ENCODE assay signal across 1 cellular context in the genomic region with DNA sequence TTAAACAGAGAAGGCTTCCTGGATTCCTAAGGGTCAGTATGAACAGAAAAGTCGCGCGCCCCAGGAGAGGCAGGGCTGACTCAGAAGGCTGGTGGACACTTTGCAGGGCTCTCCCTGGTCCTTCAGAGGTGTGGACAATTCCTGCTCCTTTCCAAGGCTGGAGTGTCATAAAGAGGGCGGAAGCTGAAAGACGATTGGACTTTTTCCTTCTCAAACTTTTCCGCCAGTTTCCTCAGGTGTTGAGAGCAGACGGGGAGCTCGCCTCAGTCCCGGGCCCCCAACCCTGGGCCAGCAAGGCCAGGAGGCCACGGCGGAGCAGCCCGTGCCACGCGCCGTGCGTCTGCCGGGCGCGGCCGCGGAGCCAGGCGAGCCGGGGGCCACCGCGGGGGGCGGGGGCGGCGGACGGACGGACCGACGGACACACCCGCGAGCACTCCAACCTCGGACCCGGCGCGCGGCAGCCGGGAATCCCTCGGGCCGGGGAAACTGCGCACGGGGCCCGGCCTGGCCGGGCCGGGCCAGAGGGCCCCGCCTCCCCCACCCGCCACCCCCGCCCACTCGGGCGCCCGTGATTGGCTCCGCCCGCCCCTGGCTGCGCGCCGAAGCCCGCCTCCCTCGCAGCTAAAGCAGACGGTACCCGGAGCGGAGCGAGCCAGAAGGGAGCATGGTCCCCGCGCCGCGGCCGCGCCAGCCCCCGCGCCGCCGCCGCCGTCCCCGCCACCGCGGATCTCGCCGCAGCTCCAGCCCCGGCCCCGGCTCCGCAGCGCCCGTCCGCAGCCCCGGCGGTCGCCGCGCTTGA.
TF ChIP-seq lines count a peak whose summit lies in the region.

A gene (plus strand): TSS at position 629 of the 799 bp plus-strand sequence. CDS start 177,018 bp downstream, outside the sequence.

TF ChIP-seq in K562, 482 proteins besides CTCF, POLR2A, EP300 and RAD21 (continued from another document):
- TF ChIP-seq, protein P1, sequence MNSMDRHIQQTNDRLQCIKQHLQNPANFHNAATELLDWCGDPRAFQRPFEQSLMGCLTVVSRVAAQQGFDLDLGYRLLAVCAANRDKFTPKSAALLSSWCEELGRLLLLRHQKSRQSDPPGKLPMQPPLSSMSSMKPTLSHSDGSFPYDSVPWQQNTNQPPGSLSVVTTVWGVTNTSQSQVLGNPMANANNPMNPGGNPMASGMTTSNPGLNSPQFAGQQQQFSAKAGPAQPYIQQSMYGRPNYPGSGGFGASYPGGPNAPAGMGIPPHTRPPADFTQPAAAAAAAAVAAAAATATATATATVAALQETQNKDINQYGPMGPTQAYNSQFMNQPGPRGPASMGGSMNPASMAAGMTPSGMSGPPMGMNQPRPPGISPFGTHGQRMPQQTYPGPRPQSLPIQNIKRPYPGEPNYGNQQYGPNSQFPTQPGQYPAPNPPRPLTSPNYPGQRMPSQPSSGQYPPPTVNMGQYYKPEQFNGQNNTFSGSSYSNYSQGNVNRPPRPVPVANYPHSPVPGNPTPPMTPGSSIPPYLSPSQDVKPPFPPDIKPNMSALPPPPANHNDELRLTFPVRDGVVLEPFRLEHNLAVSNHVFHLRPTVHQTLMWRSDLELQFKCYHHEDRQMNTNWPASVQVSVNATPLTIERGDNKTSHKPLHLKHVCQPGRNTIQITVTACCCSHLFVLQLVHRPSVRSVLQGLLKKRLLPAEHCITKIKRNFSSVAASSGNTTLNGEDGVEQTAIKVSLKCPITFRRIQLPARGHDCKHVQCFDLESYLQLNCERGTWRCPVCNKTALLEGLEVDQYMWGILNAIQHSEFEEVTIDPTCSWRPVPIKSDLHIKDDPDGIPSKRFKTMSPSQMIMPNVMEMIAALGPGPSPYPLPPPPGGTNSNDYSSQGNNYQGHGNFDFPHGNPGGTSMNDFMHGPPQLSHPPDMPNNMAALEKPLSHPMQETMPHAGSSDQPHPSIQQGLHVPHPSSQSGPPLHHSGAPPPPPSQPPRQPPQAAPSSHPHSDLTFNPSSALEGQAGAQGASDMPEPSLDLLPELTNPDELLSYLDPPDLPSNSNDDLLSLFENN (IDR thresholded peaks at IDR 0.05; ENCODE audit: low read depth in 2 of 2, low read length in 2 of 2): no peak
- TF ChIP-seq PHF20 (IDR thresholded peaks at IDR 0.05; ENCODE audit: partially characterized antibody) (no peak), ZFP36 (IDR thresholded peaks at IDR 0.05; ENCODE audit: low read depth, low read length, partially characterized antibody) (no peak), ILF3 (IDR thresholded peaks at IDR 0.05; ENCODE audit: borderline replicate concordance) (no peak)
- TF ChIP-seq, protein P2, sequence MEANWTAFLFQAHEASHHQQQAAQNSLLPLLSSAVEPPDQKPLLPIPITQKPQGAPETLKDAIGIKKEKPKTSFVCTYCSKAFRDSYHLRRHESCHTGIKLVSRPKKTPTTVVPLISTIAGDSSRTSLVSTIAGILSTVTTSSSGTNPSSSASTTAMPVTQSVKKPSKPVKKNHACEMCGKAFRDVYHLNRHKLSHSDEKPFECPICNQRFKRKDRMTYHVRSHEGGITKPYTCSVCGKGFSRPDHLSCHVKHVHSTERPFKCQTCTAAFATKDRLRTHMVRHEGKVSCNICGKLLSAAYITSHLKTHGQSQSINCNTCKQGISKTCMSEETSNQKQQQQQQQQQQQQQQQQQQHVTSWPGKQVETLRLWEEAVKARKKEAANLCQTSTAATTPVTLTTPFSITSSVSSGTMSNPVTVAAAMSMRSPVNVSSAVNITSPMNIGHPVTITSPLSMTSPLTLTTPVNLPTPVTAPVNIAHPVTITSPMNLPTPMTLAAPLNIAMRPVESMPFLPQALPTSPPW (CRISPR knock-in tag; IDR thresholded peaks at IDR 0.05): peak; percentile 83
- TF ChIP-seq, protein P3, sequence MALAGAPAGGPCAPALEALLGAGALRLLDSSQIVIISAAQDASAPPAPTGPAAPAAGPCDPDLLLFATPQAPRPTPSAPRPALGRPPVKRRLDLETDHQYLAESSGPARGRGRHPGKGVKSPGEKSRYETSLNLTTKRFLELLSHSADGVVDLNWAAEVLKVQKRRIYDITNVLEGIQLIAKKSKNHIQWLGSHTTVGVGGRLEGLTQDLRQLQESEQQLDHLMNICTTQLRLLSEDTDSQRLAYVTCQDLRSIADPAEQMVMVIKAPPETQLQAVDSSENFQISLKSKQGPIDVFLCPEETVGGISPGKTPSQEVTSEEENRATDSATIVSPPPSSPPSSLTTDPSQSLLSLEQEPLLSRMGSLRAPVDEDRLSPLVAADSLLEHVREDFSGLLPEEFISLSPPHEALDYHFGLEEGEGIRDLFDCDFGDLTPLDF (CRISPR knock-in tag; IDR thresholded peaks at IDR 0.05): no peak
- TF ChIP-seq, protein P4, sequence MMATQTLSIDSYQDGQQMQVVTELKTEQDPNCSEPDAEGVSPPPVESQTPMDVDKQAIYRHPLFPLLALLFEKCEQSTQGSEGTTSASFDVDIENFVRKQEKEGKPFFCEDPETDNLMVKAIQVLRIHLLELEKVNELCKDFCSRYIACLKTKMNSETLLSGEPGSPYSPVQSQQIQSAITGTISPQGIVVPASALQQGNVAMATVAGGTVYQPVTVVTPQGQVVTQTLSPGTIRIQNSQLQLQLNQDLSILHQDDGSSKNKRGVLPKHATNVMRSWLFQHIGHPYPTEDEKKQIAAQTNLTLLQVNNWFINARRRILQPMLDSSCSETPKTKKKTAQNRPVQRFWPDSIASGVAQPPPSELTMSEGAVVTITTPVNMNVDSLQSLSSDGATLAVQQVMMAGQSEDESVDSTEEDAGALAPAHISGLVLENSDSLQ (IDR thresholded peaks at IDR 0.05): no peak
